Comparison of ENCODE assay signal across 3 cellular contexts in genomic region chr1:214567481-214567980, GRCh38.
TF ChIP-seq lines count a peak whose summit lies in the region.

No MANE protein-coding gene starts in this region.

TF ChIP-seq in SK-N-SH, 30 proteins besides CTCF, POLR2A, EP300 and RAD21:
- TF ChIP-seq RXRA (IDR thresholded peaks at IDR 0.05; ENCODE audit: borderline replicate concordance, low read depth): no peak
- no peak for TF ChIP-seq FOXJ3 (CRISPR knock-in tag; IDR thresholded peaks at IDR 0.05)
- TF ChIP-seq ELF1 (IDR thresholded peaks at IDR 0.05): no peak
- TF ChIP-seq FOXM1 (IDR thresholded peaks at IDR 0.05; ENCODE audit: low read depth): no peak
- no peak for TF ChIP-seq YY1 (IDR thresholded peaks at IDR 0.05; ENCODE audit: low read depth)
- no peak for TF ChIP-seq EZH2phosphoT487 (IDR thresholded peaks at IDR 0.05; ENCODE audit: borderline replicate concordance, low read depth)

TF ChIP-seq in SK-N-SH treated with all-trans-retinoic acid at 6 μM for 48 hours, 23 proteins besides CTCF, POLR2A, EP300 and RAD21:
- TF ChIP-seq ESRRG (CRISPR knock-in tag; IDR thresholded peaks at IDR 0.05): no peak

TF ChIP-seq in endothelial cell of umbilical vein, 7 proteins besides CTCF, POLR2A, EP300 and RAD21:
- TF ChIP-seq POLR2AphosphoS5 (IDR thresholded peaks at IDR 0.05; ENCODE audit: insufficient read depth, low read depth, low read length): no peak
- no peak for TF ChIP-seq GATA2 (IDR thresholded peaks at IDR 0.05; ENCODE audit: insufficient read depth, insufficient read length, low read depth, low read length)
